ENCODE assay signal across 8 cellular contexts in the genomic region with DNA sequence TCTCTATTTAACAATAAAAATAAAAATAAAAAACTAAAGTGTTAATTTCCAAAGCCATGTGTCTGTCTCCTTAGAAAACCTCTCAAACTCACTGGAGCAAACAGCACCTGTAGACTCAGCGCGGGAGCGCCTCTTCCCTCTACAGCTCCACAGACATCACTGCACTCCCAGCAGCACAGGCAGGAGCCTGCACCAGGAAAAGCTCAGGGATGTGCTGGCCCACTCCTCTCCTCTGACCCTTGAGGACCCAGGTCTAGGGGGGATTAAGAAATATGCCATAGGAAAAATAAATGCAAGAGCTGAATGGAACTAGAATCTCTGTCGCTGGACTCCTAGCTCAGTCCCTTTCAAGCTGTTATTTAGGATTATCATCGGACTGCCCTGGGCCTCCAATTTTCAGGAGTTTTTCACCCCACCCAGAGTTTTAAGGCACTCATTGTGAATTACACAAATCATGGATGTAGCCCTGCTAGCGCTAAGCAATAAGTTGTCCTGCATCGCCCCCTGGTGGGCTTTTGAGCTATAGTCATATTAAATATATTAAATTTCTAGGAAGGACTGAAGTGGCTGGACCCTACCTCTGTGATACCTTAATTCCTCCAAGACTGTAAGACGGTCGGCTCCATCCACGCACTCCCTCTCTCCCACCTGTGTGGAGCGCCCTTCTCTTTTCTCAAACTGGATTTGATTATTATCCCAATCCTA.
DNase-seq lines count a peak whose midpoint lies in the region; ATAC-seq and TF ChIP-seq lines count a peak whose summit lies in the region.

No MANE protein-coding gene starts in this region.

- TF ChIP-seq CTCF in AG10803 (conservative IDR thresholded peaks at IDR 0.05; ENCODE audit: low read length) (peak; percentile 71), coronary artery (IDR thresholded peaks at IDR 0.05) (peak; percentile 59), lower leg skin (IDR thresholded peaks at IDR 0.05) (no peak)

- H3K4me3 ChIP-seq in AG10803 (ENCODE audit: low read length) (no peak overlapping the region), coronary artery (no peak overlapping the region), lower leg skin (ENCODE audit: low read depth, poor library complexity, severe bottlenecking) (no peak overlapping the region)

- TF ChIP-seq POLR2A in lower leg skin (IDR thresholded peaks at IDR 0.05): no peak

- ATAC-seq in GM19395 (IDR thresholded peaks at IDR 0.05; ENCODE audit: unreplicated experiment): peak; percentile 61
- ATAC-seq in GM18870 (IDR thresholded peaks at IDR 0.05; ENCODE audit: unreplicated experiment): no peak

- 28 to 29% methylated on average over 11 of the region's 11 CpGs for WGBS in lower leg skin, 2 donors

- intact Hi-C loops in lower leg skin (cut with DNase I; ENCODE audit: low total_unique reads): no loop called here

- peak; percentile 74 for DNase-seq in AG10803 (ENCODE audit: low read depth)
- DNase-seq in NCI-H345 treated with DMSO at 0.1 percent for 48 hours (lab: John Stamatoyannopoulos, UW; ENCODE audit: unreplicated experiment): peak; percentile 96
- DNase-seq in activated CD4-positive, alpha-beta T cell treated with anti-CD3 and anti-CD28 coated beads for 4 hours: peak; percentile 27 to 31
- no peak for DNase-seq in coronary artery (ENCODE audit: low spot score)
- DNase-seq in lower leg skin (ENCODE audit: low spot score in 2 of 2): peak; percentile 35 to 93
- peak; percentile 31 for DNase-seq in stimulated activated CD8-positive, alpha-beta memory T cell treated with anti-CD3 and anti-CD28 coated beads, Interleukin-12 subunit alpha, Interleukin-12 subunit beta, amount 100 ng/mL, for 24 hours (ENCODE audit: extremely low read depth)

- H3K27ac ChIP-seq in coronary artery: no peak overlapping the region

Comparison
In these comparisons a context has a peak if more than half of its experiments do, and no peak if none do; other contexts are left out.
1. CTCF ChIP-seq: peak in AG10803 (single experiment) and coronary artery (single experiment); none in lower leg skin (0 of 3).